In genomic region chr1:91871994-91872393, GRCh38 we compare ENCODE assay signal across 3 cellular contexts.
TF ChIP-seq lines count a peak whose summit lies in the region.

No MANE protein-coding gene starts in this region.

TF ChIP-seq in A549, 52 proteins besides CTCF, POLR2A, EP300 and RAD21:
- no peak for TF ChIP-seq NFE2L2 (conservative IDR thresholded peaks at IDR 0.05; ENCODE audit: low read length)
- no peak for TF ChIP-seq HOXA7 (CRISPR knock-in tag; IDR thresholded peaks at IDR 0.05)
- TF ChIP-seq POLR2AphosphoS2 (conservative IDR thresholded peaks at IDR 0.05; ENCODE audit: low read length) = no peak
- TF ChIP-seq HOXB5 (CRISPR knock-in tag; IDR thresholded peaks at IDR 0.05) = no peak
- no peak for TF ChIP-seq FOXS1 (CRISPR knock-in tag; IDR thresholded peaks at IDR 0.05)
- no peak for TF ChIP-seq CHD4 (IDR thresholded peaks at IDR 0.05; ENCODE audit: borderline replicate concordance)
- TF ChIP-seq MAX (IDR thresholded peaks at IDR 0.05) = no peak
- TF ChIP-seq FOSL2 (IDR thresholded peaks at IDR 0.05) = no peak
- no peak for TF ChIP-seq FOSL2 (CRISPR knock-in tag; IDR thresholded peaks at IDR 0.05)
- TF ChIP-seq RCOR1 (IDR thresholded peaks at IDR 0.05; ENCODE audit: low read depth, low read length) = no peak
- no peak for TF ChIP-seq HMGXB4 (CRISPR knock-in tag; IDR thresholded peaks at IDR 0.05; ENCODE audit: borderline replicate concordance)
- no peak for TF ChIP-seq USF2 (IDR thresholded peaks at IDR 0.05)
- TF ChIP-seq NPAS2 (CRISPR knock-in tag; IDR thresholded peaks at IDR 0.05; ENCODE audit: borderline replicate concordance) = no peak
- no peak for TF ChIP-seq BCL3 (IDR thresholded peaks at IDR 0.05)
- TF ChIP-seq HDAC2 (IDR thresholded peaks at IDR 0.05) = no peak
- TF ChIP-seq TFCP2L1 (CRISPR knock-in tag; IDR thresholded peaks at IDR 0.05) = no peak
- TF ChIP-seq CHD2 (IDR thresholded peaks at IDR 0.05; ENCODE audit: low read length, partially characterized antibody) = no peak

TF ChIP-seq in K562, 482 proteins besides CTCF, POLR2A, EP300 and RAD21 (continues in another document):
- TF ChIP-seq NCOA2 (IDR thresholded peaks at IDR 0.05; ENCODE audit: partially characterized antibody in 2 of 2) = no peak
- no peak for TF ChIP-seq AFF4 (CRISPR knock-in tag; IDR thresholded peaks at IDR 0.05)
- TF ChIP-seq FOXP4 (CRISPR knock-in tag; IDR thresholded peaks at IDR 0.05; ENCODE audit: borderline replicate concordance) = no peak
- TF ChIP-seq CEBPB (tag; IDR thresholded peaks at IDR 0.05) = no peak
- no peak for TF ChIP-seq SOX6 (IDR thresholded peaks at IDR 0.05)
- no peak for TF ChIP-seq ZFP1 (CRISPR knock-in tag; IDR thresholded peaks at IDR 0.05)
- no peak for TF ChIP-seq CHD1 (IDR thresholded peaks at IDR 0.05; ENCODE audit: low read length)
- TF ChIP-seq ZNF609 (CRISPR knock-in tag; IDR thresholded peaks at IDR 0.05; ENCODE audit: borderline replicate concordance) = no peak
- peak; percentile 32 for TF ChIP-seq MEIS2 (IDR thresholded peaks at IDR 0.05; ENCODE audit: partially characterized antibody)
- TF ChIP-seq PKNOX1 (IDR thresholded peaks at IDR 0.05) = 0 out of 2 replicates have a peak, but pooled peaks have one; percentile 13
- TF ChIP-seq SMARCE1 (IDR thresholded peaks at IDR 0.05) = no peak
- no peak for TF ChIP-seq ZNF445 (CRISPR knock-in tag; IDR thresholded peaks at IDR 0.05; ENCODE audit: low read depth)

TF ChIP-seq in HepG2, 621 proteins besides CTCF, POLR2A, EP300 and RAD21:
- 0 out of 2 replicates have a peak, but pooled peaks have one; percentile 3 for TF ChIP-seq AHDC1 (CRISPR knock-in tag; IDR thresholded peaks at IDR 0.05; ENCODE audit: borderline replicate concordance)
- TF ChIP-seq HHEX (CRISPR knock-in tag; IDR thresholded peaks at IDR 0.05) = no peak
- no peak for TF ChIP-seq SMC3 (IDR thresholded peaks at IDR 0.05; ENCODE audit: low read length)
